10 cellular contexts compared by ENCODE assay signal in genomic region chr2:20514596-20515269, GRCh38.
DNase-seq lines count a peak whose midpoint lies in the region; ATAC-seq lines count a peak whose summit lies in the region.
"Had no signal": no experiment of that assay in that cellular context is flagged by ENCODE, and none has a peak within 500 bp of the region (broad histone marks: within the 10 kb centered on the region; RNA-seq: fewer than 3 reads in every experiment).

No MANE protein-coding gene starts in this region.

- intact Hi-C loops in left ventricle myocardium superior (cut with micrococcal nuclease) = no loop called here

- H3K4me3 ChIP-seq in skeletal muscle cell (ENCODE audit: low read depth, low read length) = no peak overlapping the region

- peak; percentile 71 for DNase-seq in H4 (ENCODE audit: low spot score)
- DNase-seq in amniotic epithelial cell (ENCODE audit: low read depth) = peak; percentile 97
- DNase-seq in left ventricle myocardium superior = no peak
- peak; percentile 91 for DNase-seq in skeletal muscle cell (ENCODE audit: low read depth)
- DNase-seq in NCI-H1417 treated with DMSO at 0.1 percent for 48 hours (lab: John Stamatoyannopoulos, UW) = no peak
- no peak for DNase-seq in substantia nigra (lab: John Stamatoyannopoulos, UW)
- DNase-seq: effector CD8-positive, alpha-beta T cell; naive thymus-derived CD4-positive, alpha-beta T cell had no signal

- no peak overlapping the region for H3K27ac ChIP-seq in substantia nigra (ENCODE audit: low read depth, low read length, poor library complexity, severe bottlenecking)

- ATAC-seq in left ventricle myocardium superior (peak; percentile 72), HG03521 (IDR thresholded peaks at IDR 0.05; ENCODE audit: unreplicated experiment) (no peak), HG03039 (IDR thresholded peaks at IDR 0.05; ENCODE audit: unreplicated experiment) (no peak)
- ATAC-seq: naive thymus-derived CD4-positive, alpha-beta T cell had no signal

Comparison
In these comparisons a context has a peak if more than half of its experiments do, and no peak if none do; other contexts are left out.
1. DNase-seq: peak in H4 (single experiment), amniotic epithelial cell (single experiment) and skeletal muscle cell (single experiment); none in left ventricle myocardium superior (single experiment), NCI-H1417 treated with DMSO at 0.1 percent for 48 hours (single experiment) and substantia nigra (0 of 49).